27 cellular contexts compared by ENCODE assay signal in the genomic region with DNA sequence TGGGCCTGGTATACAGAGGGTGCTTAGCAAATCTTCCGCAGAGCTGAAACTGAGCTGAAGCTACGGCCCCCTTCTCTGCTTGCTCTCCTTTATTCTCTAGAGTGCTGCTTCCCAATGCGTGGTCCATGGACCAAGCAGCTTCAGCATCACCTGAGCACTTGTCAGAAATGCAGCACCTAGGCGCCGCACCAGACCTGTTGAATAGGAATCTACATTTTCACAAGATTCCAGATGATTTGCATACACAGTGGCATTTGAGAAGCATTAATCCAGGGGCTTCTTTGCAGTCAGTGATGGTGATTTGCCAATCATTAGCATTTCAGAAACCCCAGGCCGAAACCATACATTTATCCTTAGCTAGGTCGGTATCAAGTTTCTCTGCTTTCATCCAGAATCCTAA.
"Had no signal": no experiment of that assay in that cellular context is flagged by ENCODE, and none has a peak within 500 bp of the region (broad histone marks: within the 10 kb centered on the region; RNA-seq: fewer than 3 reads in every experiment).

No MANE protein-coding gene starts in this region.

- H3K4me3 ChIP-seq: coronary artery, dorsolateral prefrontal cortex, esophagus muscularis mucosa, gastrocnemius medialis, heart right ventricle had no signal

- H3K4me3 Mint-ChIP-seq: activated CD4-positive, alpha-beta T cell treated with anti-CD3 and anti-CD28 coated beads, Interleukin-2, amount 10 ng/mL, durations not matched to agents 7 days and 5 days; activated CD8-positive, alpha-beta T cell treated with anti-CD3 and anti-CD28 coated beads for 36 hours; activated naive CD8-positive, alpha-beta T cell; activated T-cell treated with anti-CD3 and anti-CD28 coated beads, Interleukin-2, amount 50 U/mL, for 4 hours; activated T-helper 17 cell treated with anti-CD3 and anti-CD28 coated beads, Interleukin-2, amount 50 U/mL, for 72 hours; central memory CD8-positive, alpha-beta T cell; dendritic cell treated with granulocyte-macrophage colony-stimulating factor and Interleukin-4, amounts not matched to agents 40 ng/mL and 50 ng/mL, for 4 days had no signal

- H3K4me1 Mint-ChIP-seq: activated CD4-positive, alpha-beta T cell treated with anti-CD3 and anti-CD28 coated beads, Interleukin-2, amount 10 ng/mL, durations not matched to agents 7 days and 5 days; activated T-helper 17 cell treated with anti-CD3 and anti-CD28 coated beads, Interleukin-2, amount 50 U/mL, for 72 hours; central memory CD8-positive, alpha-beta T cell had no signal

- H3K27ac ChIP-seq: brain microvascular endothelial cell, coronary artery, dorsolateral prefrontal cortex, esophagus muscularis mucosa, foreskin keratinocyte, gastrocnemius medialis, heart right ventricle had no signal

- H3K36me3 Mint-ChIP-seq: activated naive CD8-positive, alpha-beta T cell had no signal

- H3K36me3 ChIP-seq: brain microvascular endothelial cell, esophagus muscularis mucosa, gastrocnemius medialis, heart right ventricle had no signal

- H3K27me3 Mint-ChIP-seq: activated naive CD8-positive, alpha-beta T cell; dendritic cell treated with granulocyte-macrophage colony-stimulating factor and Interleukin-4, amounts not matched to agents 40 ng/mL and 50 ng/mL, for 4 days had no signal

- H3K27ac Mint-ChIP-seq: activated CD4-positive, alpha-beta T cell treated with anti-CD3 and anti-CD28 coated beads, Interleukin-2, amount 10 ng/mL, durations not matched to agents 7 days and 5 days; activated CD8-positive, alpha-beta T cell treated with anti-CD3 and anti-CD28 coated beads for 36 hours; activated naive CD8-positive, alpha-beta T cell; activated T-helper 17 cell treated with anti-CD3 and anti-CD28 coated beads, Interleukin-2, amount 50 U/mL, for 72 hours; dendritic cell treated with granulocyte-macrophage colony-stimulating factor and Interleukin-4, amounts not matched to agents 40 ng/mL and 50 ng/mL, for 4 days had no signal

- H3K4me1 ChIP-seq: gastrocnemius medialis had no signal

- DNase-seq: activated CD4-positive, alpha-beta T cell treated with anti-CD3 and anti-CD28 coated beads for 1 hour; activated CD4-positive, alpha-beta T cell treated with anti-CD3 and anti-CD28 coated beads for 4 hours; activated CD4-positive, alpha-beta T cell treated with anti-CD3 and anti-CD28 coated beads, Interleukin-2, amount 10 ng/mL, durations not matched to agents 7 days and 5 days; activated CD4-positive, alpha-beta T cell treated with anti-CD3 and anti-CD28 coated beads, Interleukin-2, amount 50 U/mL, for 48 hours; activated CD8-positive, alpha-beta memory T cell treated with anti-CD3 and anti-CD28 coated beads for 24 hours; activated CD8-positive, alpha-beta T cell treated with anti-CD3 and anti-CD28 coated beads for 36 hours; activated effector memory CD4-positive, alpha-beta T cell treated with Interleukin-2 at 50 U/mL for 16 hours; activated gamma-delta T cell treated with Interleukin-2 at 50 U/mL for 16 hours; activated naive CD4-positive, alpha-beta T cell treated with anti-CD3 and anti-CD28 coated beads, Interleukin-2, amount 50 U/mL, for 16 hours; activated naive CD4-positive, alpha-beta T cell treated with Interleukin-2 at 50 U/mL for 16 hours; activated T-cell treated with anti-CD3 and anti-CD28 coated beads, Interleukin-2, amount 50 U/mL, for 4 hours; amniotic stem cell; anterior cingulate cortex; brain microvascular endothelial cell; dorsolateral prefrontal cortex; effector memory CD4-positive, alpha-beta T cell; erythroblast; foreskin keratinocyte; gastrocnemius medialis; heart right ventricle; T-helper 2 cell had no signal

- H3K27me3 ChIP-seq: brain microvascular endothelial cell, dorsolateral prefrontal cortex, esophagus muscularis mucosa, foreskin keratinocyte, gastrocnemius medialis, heart right ventricle had no signal

- H3K9me3 ChIP-seq: esophagus muscularis mucosa, gastrocnemius medialis, heart right ventricle had no signal

- ATAC-seq: activated CD8-positive, alpha-beta T cell treated with anti-CD3 and anti-CD28 coated beads for 36 hours; activated T-cell treated with anti-CD3 and anti-CD28 coated beads, Interleukin-2, amount 50 U/mL, for 4 hours; activated T-helper 17 cell treated with anti-CD3 and anti-CD28 coated beads, Interleukin-2, amount 50 U/mL, for 72 hours; foreskin keratinocyte; gastrocnemius medialis; heart right ventricle had no signal

- H3K9me3 Mint-ChIP-seq: activated CD4-positive, alpha-beta T cell treated with anti-CD3 and anti-CD28 coated beads, Interleukin-2, amount 10 ng/mL, durations not matched to agents 7 days and 5 days; activated CD8-positive, alpha-beta T cell treated with anti-CD3 and anti-CD28 coated beads for 36 hours; activated T-cell treated with anti-CD3 and anti-CD28 coated beads, Interleukin-2, amount 50 U/mL, for 4 hours; activated T-helper 17 cell treated with anti-CD3 and anti-CD28 coated beads, Interleukin-2, amount 50 U/mL, for 72 hours; central memory CD8-positive, alpha-beta T cell; dendritic cell treated with granulocyte-macrophage colony-stimulating factor and Interleukin-4, amounts not matched to agents 40 ng/mL and 50 ng/mL, for 4 days had no signal
